Comparison of ENCODE assay signal across 1 cellular context in the genomic region with DNA sequence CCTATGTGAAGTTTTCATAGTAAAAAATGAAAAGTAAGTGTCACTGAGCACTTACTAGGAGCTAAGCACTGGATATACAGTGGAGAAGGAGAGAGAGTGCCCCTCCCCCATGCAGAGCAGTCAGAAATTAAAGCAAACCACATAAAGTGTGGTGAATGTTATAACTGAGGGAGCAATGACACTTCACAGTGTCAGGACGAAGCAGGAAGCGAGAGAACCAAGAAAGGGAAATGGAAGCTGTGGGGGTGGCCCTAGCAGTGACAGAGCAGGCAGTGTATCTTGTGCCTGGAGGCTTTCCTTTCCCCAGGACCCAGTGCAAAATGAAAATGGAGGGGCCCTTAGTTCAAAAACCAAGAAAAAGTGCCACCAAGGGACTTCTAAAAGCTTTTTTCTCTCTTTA.
TF ChIP-seq lines count a peak whose summit lies in the region.

No MANE protein-coding gene starts in this region.

TF ChIP-seq in GM12878, 131 proteins besides CTCF, POLR2A, EP300 and RAD21 (continued from another document):
- TF ChIP-seq, protein P1, sequence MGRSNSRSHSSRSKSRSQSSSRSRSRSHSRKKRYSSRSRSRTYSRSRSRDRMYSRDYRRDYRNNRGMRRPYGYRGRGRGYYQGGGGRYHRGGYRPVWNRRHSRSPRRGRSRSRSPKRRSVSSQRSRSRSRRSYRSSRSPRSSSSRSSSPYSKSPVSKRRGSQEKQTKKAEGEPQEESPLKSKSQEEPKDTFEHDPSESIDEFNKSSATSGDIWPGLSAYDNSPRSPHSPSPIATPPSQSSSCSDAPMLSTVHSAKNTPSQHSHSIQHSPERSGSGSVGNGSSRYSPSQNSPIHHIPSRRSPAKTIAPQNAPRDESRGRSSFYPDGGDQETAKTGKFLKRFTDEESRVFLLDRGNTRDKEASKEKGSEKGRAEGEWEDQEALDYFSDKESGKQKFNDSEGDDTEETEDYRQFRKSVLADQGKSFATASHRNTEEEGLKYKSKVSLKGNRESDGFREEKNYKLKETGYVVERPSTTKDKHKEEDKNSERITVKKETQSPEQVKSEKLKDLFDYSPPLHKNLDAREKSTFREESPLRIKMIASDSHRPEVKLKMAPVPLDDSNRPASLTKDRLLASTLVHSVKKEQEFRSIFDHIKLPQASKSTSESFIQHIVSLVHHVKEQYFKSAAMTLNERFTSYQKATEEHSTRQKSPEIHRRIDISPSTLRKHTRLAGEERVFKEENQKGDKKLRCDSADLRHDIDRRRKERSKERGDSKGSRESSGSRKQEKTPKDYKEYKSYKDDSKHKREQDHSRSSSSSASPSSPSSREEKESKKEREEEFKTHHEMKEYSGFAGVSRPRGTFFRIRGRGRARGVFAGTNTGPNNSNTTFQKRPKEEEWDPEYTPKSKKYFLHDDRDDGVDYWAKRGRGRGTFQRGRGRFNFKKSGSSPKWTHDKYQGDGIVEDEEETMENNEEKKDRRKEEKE (IDR thresholded peaks at IDR 0.05), result no peak
- TF ChIP-seq, protein P2, sequence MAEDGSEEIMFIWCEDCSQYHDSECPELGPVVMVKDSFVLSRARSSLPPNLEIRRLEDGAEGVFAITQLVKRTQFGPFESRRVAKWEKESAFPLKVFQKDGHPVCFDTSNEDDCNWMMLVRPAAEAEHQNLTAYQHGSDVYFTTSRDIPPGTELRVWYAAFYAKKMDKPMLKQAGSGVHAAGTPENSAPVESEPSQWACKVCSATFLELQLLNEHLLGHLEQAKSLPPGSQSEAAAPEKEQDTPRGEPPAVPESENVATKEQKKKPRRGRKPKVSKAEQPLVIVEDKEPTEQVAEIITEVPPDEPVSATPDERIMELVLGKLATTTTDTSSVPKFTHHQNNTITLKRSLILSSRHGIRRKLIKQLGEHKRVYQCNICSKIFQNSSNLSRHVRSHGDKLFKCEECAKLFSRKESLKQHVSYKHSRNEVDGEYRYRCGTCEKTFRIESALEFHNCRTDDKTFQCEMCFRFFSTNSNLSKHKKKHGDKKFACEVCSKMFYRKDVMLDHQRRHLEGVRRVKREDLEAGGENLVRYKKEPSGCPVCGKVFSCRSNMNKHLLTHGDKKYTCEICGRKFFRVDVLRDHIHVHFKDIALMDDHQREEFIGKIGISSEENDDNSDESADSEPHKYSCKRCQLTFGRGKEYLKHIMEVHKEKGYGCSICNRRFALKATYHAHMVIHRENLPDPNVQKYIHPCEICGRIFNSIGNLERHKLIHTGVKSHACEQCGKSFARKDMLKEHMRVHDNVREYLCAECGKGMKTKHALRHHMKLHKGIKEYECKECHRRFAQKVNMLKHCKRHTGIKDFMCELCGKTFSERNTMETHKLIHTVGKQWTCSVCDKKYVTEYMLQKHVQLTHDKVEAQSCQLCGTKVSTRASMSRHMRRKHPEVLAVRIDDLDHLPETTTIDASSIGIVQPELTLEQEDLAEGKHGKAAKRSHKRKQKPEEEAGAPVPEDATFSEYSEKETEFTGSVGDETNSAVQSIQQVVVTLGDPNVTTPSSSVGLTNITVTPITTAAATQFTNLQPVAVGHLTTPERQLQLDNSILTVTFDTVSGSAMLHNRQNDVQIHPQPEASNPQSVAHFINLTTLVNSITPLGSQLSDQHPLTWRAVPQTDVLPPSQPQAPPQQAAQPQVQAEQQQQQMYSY (CRISPR knock-in tag; IDR thresholded peaks at IDR 0.05), result no peak
